ENCODE assay signal across 11 cellular contexts in the genomic region with DNA sequence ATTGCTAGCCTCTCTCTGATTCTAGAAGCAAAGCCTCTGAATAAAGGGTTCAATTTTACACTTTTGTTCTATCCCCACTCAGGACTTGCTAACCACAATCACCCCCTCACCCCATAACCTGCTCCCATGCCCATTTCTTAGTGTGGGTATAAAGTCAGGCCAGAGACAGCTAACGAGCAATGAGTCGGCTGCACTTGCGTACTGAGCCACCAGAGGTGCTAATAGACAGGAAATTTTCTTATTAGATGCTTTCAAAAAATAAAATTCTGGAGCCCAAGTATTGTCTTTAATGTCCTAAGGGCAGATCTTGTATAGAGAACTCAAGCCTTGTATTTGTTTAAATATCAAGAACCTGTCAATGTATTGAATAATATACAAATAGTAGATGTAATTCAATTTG.
DNase-seq lines count a peak whose midpoint lies in the region; ATAC-seq, FAIRE-seq and TF ChIP-seq lines count a peak whose summit lies in the region.
"Had no signal": no experiment of that assay in that cellular context is flagged by ENCODE, and none has a peak within 500 bp of the region (broad histone marks: within the 10 kb centered on the region; RNA-seq: fewer than 3 reads in every experiment).

No MANE protein-coding gene starts in this region.

- no peak for ATAC-seq in omental fat pad (ENCODE audit: low FRiP score)

- H3K4me1 ChIP-seq in keratinocyte (ENCODE audit: control insufficient read depth, extremely low read depth, insufficient read depth, low read length), result no peaks in the 10 kb centered on the region
- H3K4me1 ChIP-seq: Peyer's patch had no signal

- no peak overlapping the region for H3K4me2 ChIP-seq in keratinocyte (ENCODE audit: control insufficient read depth, extremely low read depth, insufficient read depth, low read depth, low read length)

- no peak overlapping the region for H3K27ac ChIP-seq in keratinocyte (ENCODE audit: control insufficient read depth, insufficient read depth, low read length)
- H3K27ac ChIP-seq: Peyer's patch had no signal

- no peaks in the 10 kb centered on the region for H3K9me1 ChIP-seq in keratinocyte (ENCODE audit: control insufficient read depth, extremely low read depth, insufficient read depth, low read length)

- FAIRE-seq in keratinocyte (lab: Jason Lieb, UNC), result no peak

- no peaks in the 10 kb centered on the region for H3K27me3 Mint-ChIP-seq in activated CD4-positive, alpha-beta T cell treated with anti-CD3 and anti-CD28 coated beads, Interleukin-2, amount 10 ng/mL, durations not matched to agents 7 days and 5 days
- H3K27me3 Mint-ChIP-seq: activated naive CD8-positive, alpha-beta T cell had no signal

- no peaks in the 10 kb centered on the region for H3K9me3 ChIP-seq in keratinocyte (ENCODE audit: control insufficient read depth, low read depth, low read length)
- H3K9me3 ChIP-seq: Peyer's patch had no signal

- no peak overlapping the region for H3K4me3 ChIP-seq in GM12865 (ENCODE audit: low read depth, low read length)
- H3K4me3 ChIP-seq in H7 (ENCODE audit: insufficient read depth, low read depth, low read length), result no peak overlapping the region
- no peak overlapping the region for H3K4me3 ChIP-seq in keratinocyte (ENCODE audit: control insufficient read depth in 2 of 3, extremely low read depth in 1 of 3, insufficient read depth in 2 of 3, low read depth in 1 of 3, low read length in 3 of 3)
- H3K4me3 ChIP-seq: Peyer's patch had no signal

- H3K9me3 Mint-ChIP-seq in activated CD4-positive, alpha-beta T cell treated with anti-CD3 and anti-CD28 coated beads, Interleukin-2, amount 10 ng/mL, durations not matched to agents 7 days and 5 days, result peaks cover 2% of the 10 kb centered on the region

- H3K4me1 Mint-ChIP-seq in activated CD4-positive, alpha-beta T cell treated with anti-CD3 and anti-CD28 coated beads, Interleukin-2, amount 10 ng/mL, durations not matched to agents 7 days and 5 days, result no peaks in the 10 kb centered on the region

- H4K20me1 ChIP-seq in keratinocyte (ENCODE audit: control insufficient read depth, extremely low read depth, insufficient read depth, low read length), result no peaks in the 10 kb centered on the region

- POLR2A ChIA-PET in activated CD4-positive, alpha-beta T cell treated with anti-CD3 and anti-CD28 coated beads, Interleukin-2, amount 10 ng/mL, durations not matched to agents 7 days and 5 days (lab: Charles Lee), result no interaction called here

- no peaks in the 10 kb centered on the region for H3K36me3 Mint-ChIP-seq in activated CD4-positive, alpha-beta T cell treated with anti-CD3 and anti-CD28 coated beads, Interleukin-2, amount 10 ng/mL, durations not matched to agents 7 days and 5 days (ENCODE audit: low read depth)
- H3K36me3 Mint-ChIP-seq: activated naive CD8-positive, alpha-beta T cell had no signal

- no peak overlapping the region for H3K9ac ChIP-seq in keratinocyte (ENCODE audit: control insufficient read depth, extremely low read depth, insufficient read depth, low read length)

- H3K27me3 ChIP-seq in H7 (ENCODE audit: control insufficient read depth, insufficient read depth, low read length) (no peaks in the 10 kb centered on the region), keratinocyte (ENCODE audit: control insufficient read depth, extremely low read depth, insufficient read depth, low read length) (no peaks in the 10 kb centered on the region)
- H3K27me3 ChIP-seq: Peyer's patch had no signal

- no peaks in the 10 kb centered on the region for H3K36me3 ChIP-seq in H7 (replicated peaks; ENCODE audit: control insufficient read depth, insufficient read depth, low read length)
- H3K36me3 ChIP-seq in keratinocyte (ENCODE audit: control insufficient read depth in 2 of 2, extremely low read depth in 1 of 2, insufficient read depth in 2 of 2, low read length in 2 of 2), result no peaks in the 10 kb centered on the region
- H3K36me3 ChIP-seq: Peyer's patch had no signal

- H2AFZ ChIP-seq in keratinocyte (ENCODE audit: control insufficient read depth, low read length), result no peak overlapping the region

- no peaks in the 10 kb centered on the region for H3K79me2 ChIP-seq in keratinocyte (ENCODE audit: control insufficient read depth, insufficient read depth, low read length)

- CTCF ChIA-PET in activated CD4-positive, alpha-beta T cell treated with anti-CD3 and anti-CD28 coated beads, Interleukin-2, amount 10 ng/mL, durations not matched to agents 7 days and 5 days (lab: Charles Lee), result no interaction called here

- no peak overlapping the region for H3K4me3 Mint-ChIP-seq in activated CD4-positive, alpha-beta T cell treated with anti-CD3 and anti-CD28 coated beads, Interleukin-2, amount 10 ng/mL, durations not matched to agents 7 days and 5 days
- H3K4me3 Mint-ChIP-seq: activated naive CD8-positive, alpha-beta T cell had no signal

- dilution Hi-C loops in keratinocyte (cut with MboI; ENCODE audit: extremely low pct_ligation_motif_present, low sequenced_read_pairs), result no loop called here

- H3K27ac Mint-ChIP-seq in activated CD4-positive, alpha-beta T cell treated with anti-CD3 and anti-CD28 coated beads, Interleukin-2, amount 10 ng/mL, durations not matched to agents 7 days and 5 days, result no peak overlapping the region
- H3K27ac Mint-ChIP-seq: activated naive CD8-positive, alpha-beta T cell had no signal

- DNase-seq in GM12865 (ENCODE audit: low read depth) (peak; percentile 12), H7 (peak; percentile 48), NCI-H69 (lab: John Stamatoyannopoulos, UW) (peak; percentile 15), keratinocyte (ENCODE audit: low read depth, low spot score) (no peak), DMS153 (lab: John Stamatoyannopoulos, UW) (no peak), amniotic stem cell (lab: John Stamatoyannopoulos, UW) (no peak), omental fat pad (ENCODE audit: low spot score) (no peak)
- DNase-seq in activated CD4-positive, alpha-beta T cell treated with anti-CD3 and anti-CD28 coated beads, Interleukin-2, amount 10 ng/mL, durations not matched to agents 7 days and 5 days, result no peak
- DNase-seq: islet precursor cell, Peyer's patch had no signal

- TF ChIP-seq CTCF in GM12865 (IDR thresholded peaks at IDR 0.05; ENCODE audit: insufficient read depth, low read depth, low read length, missing control alignments), result peak; percentile 40
- TF ChIP-seq CTCF in keratinocyte (optimal IDR thresholded peaks at IDR 0.05 in 1 of 3, IDR thresholded peaks at IDR 0.05 in 1 of 3, conservative IDR thresholded peaks at IDR 0.05 in 1 of 3; ENCODE audit: extremely low read depth in 1 of 3, insufficient read depth in 2 of 3, low read length in 3 of 3), result peak; percentile 23 to 52 (median 40)
- TF ChIP-seq CTCF in omental fat pad (IDR thresholded peaks at IDR 0.05), result no peak

Comparison
In these comparisons a context has a peak if more than half of its experiments do, and no peak if none do; other contexts are left out.
1. DNase-seq: peak in GM12865 (single experiment), H7 (single experiment) and NCI-H69 (single experiment); none in keratinocyte (single experiment), DMS153 (single experiment), amniotic stem cell (single experiment), activated CD4-positive, alpha-beta T cell treated with anti-CD3 and anti-CD28 coated beads, Interleukin-2, amount 10 ng/mL, durations not matched to agents 7 days and 5 days (single experiment) and omental fat pad (single experiment).
2. CTCF ChIP-seq: peak in GM12865 (single experiment) and keratinocyte (3 of 3); none in omental fat pad (0 of 3).